Comparison of ENCODE assay signal across 16 cellular contexts in genomic region chr1:111489604-111490003, GRCh38. TPM values are rescaled to one million over a fixed set of nuclear protein-coding genes. Genes with fewer than 3 reads are reported as not detected.
DNase-seq lines count a peak whose midpoint lies in the region; ATAC-seq, FAIRE-seq and TF ChIP-seq lines count a peak whose summit lies in the region.
"Had no signal": no experiment of that assay in that cellular context is flagged by ENCODE, and none has a peak within 500 bp of the region (broad histone marks: within the 10 kb centered on the region; RNA-seq: fewer than 3 reads in every experiment).

No MANE protein-coding gene starts in this region.

- no peak overlapping the region for H3K18ac ChIP-seq in mesenchymal stem cell (ENCODE audit: low read depth in 1 of 2, low read length in 2 of 2)

- H3K9me3 ChIP-seq in mesenchymal stem cell (ENCODE audit: control insufficient read depth, low read length) (no peaks in the 10 kb centered on the region), transverse colon (no peaks in the 10 kb centered on the region)
- H3K9me3 ChIP-seq: HAP-1 had no signal

- H3K4me2 ChIP-seq in mesenchymal stem cell (ENCODE audit: low read length, poor library complexity, severe bottlenecking) = no peak overlapping the region
- H3K4me2 ChIP-seq: PC-9 had no signal

- no peak overlapping the region for H4K8ac ChIP-seq in mesenchymal stem cell (ENCODE audit: low read length)

- H3K4ac ChIP-seq in mesenchymal stem cell (ENCODE audit: low read depth in 1 of 2, low read length in 2 of 2) = no peak overlapping the region

- H3K4me1 ChIP-seq in mesenchymal stem cell (ENCODE audit: control insufficient read depth, insufficient read depth, low read depth, low read length) (no peaks in the 10 kb centered on the region), transverse colon (no peaks in the 10 kb centered on the region)
- H3K4me1 ChIP-seq: HAP-1 had no signal

- no peak overlapping the region for H2AFZ ChIP-seq in mesenchymal stem cell (ENCODE audit: low read depth, low read length)
- H2AFZ ChIP-seq: PC-9 had no signal

- H3K4me3 ChIP-seq in fibroblast of pulmonary artery (replicated peaks; ENCODE audit: low read depth, low read length) = no peak overlapping the region
- no peak overlapping the region for H3K4me3 ChIP-seq in mesenchymal stem cell (ENCODE audit: insufficient read depth in 1 of 2, low read depth in 1 of 2, low read length in 2 of 2)
- H3K4me3 ChIP-seq in transverse colon = no peak overlapping the region
- H3K4me3 ChIP-seq: HAP-1, PC-9 had no signal

- TF ChIP-seq POLR2A in transverse colon (IDR thresholded peaks at IDR 0.05) = peak; percentile 38

- H3K27ac ChIP-seq in mesenchymal stem cell (ENCODE audit: low read length, poor library complexity, severe bottlenecking) = no peak overlapping the region
- H3K27ac ChIP-seq in transverse colon = peak overlapping the region; percentile 10 to 70 (median 46)
- H3K27ac ChIP-seq: PC-9 had no signal

- no peak overlapping the region for H2BK15ac ChIP-seq in mesenchymal stem cell (ENCODE audit: low read depth, poor library complexity, severe bottlenecking)

- in situ Hi-C loops in transverse colon (cut with MboI; ENCODE audit: low pct_ligation_motif_present in 1 of 4, low pct_unique_long_range_greater_than_20kb in 1 of 4, low sequenced_read_pairs in 3 of 4) = loop anchor here (10.0 to 25.0 kb wide), 4 partner anchors 248 to 873 kb away; partner anchors contain the start of genes DDX20 (in 1 of the 4) and INKA2 (in 1 of the 4)

- H2AK5ac ChIP-seq in mesenchymal stem cell (ENCODE audit: low read length, severe bottlenecking) = no peak overlapping the region

- peaks cover 12% of the 10 kb centered on the region in 2 experiments for H3K27me3 ChIP-seq in mesenchymal stem cell (ENCODE audit: control insufficient read depth in 1 of 2, insufficient read depth in 1 of 2, low read length in 2 of 2)
- no peaks in the 10 kb centered on the region for H3K27me3 ChIP-seq in transverse colon

- no peak overlapping the region for H3K9ac ChIP-seq in mesenchymal stem cell (ENCODE audit: low read length)

- H2BK12ac ChIP-seq in mesenchymal stem cell (ENCODE audit: low read length in 2 of 2) = peak overlapping the region in 1 of 2 experiments; percentile 43

- ATAC-seq in HG03457 (IDR thresholded peaks at IDR 0.05; ENCODE audit: unreplicated experiment) = no peak
- ATAC-seq: T-helper 17 cell had no signal

- H3K36me3 ChIP-seq in mesenchymal stem cell (ENCODE audit: control insufficient read depth in 1 of 2, insufficient read depth in 2 of 2, low read depth in 1 of 2, low read length in 2 of 2) (no peaks in the 10 kb centered on the region), transverse colon (no peaks in the 10 kb centered on the region)
- H3K36me3 ChIP-seq: HAP-1 had no signal

- no peaks in the 10 kb centered on the region for H3K79me1 ChIP-seq in mesenchymal stem cell (replicated peaks; ENCODE audit: low read length, poor library complexity, severe bottlenecking)

- no peak overlapping the region for H4K91ac ChIP-seq in mesenchymal stem cell (ENCODE audit: low read length)

- no peak for TF ChIP-seq CTCF in fibroblast of pulmonary artery (IDR thresholded peaks at IDR 0.05; ENCODE audit: low read length, missing control alignments)
- TF ChIP-seq CTCF in transverse colon (IDR thresholded peaks at IDR 0.05) = no peak

- no peak overlapping the region for H2BK5ac ChIP-seq in mesenchymal stem cell (ENCODE audit: low read depth, low read length, poor library complexity, severe bottlenecking)

- H3K23ac ChIP-seq in mesenchymal stem cell (ENCODE audit: low read length in 2 of 2) = no peak overlapping the region

- no peak overlapping the region for H2BK120ac ChIP-seq in mesenchymal stem cell (ENCODE audit: low read depth, low read length)

- FAIRE-seq in frontal cortex (lab: Jason Lieb, UNC) = no peak

- WGBS in mesenchymal stem cell = 61% methylated on average over 2 of the region's 4 CpGs
- WGBS in transverse colon (ENCODE audit: low coverage in 1 of 2), 2 donors = 86% methylated on average over 4 of the region's 4 CpGs; no CpG with 5 or more reads in 1 of the 2 donors

- no peak overlapping the region for H3K14ac ChIP-seq in mesenchymal stem cell (ENCODE audit: low read length in 2 of 2)

- intact Hi-C loops in transverse colon (cut with DNase I; ENCODE audit: low total_unique reads) = no loop called here

- DNase-seq in SKM-1 (lab: John Stamatoyannopoulos, UW; ENCODE audit: unreplicated experiment) (peak; percentile 54), fibroblast of pulmonary artery (ENCODE audit: low read depth) (peak; percentile 64), mesenchymal stem cell (peak; percentile 58), transverse colon (peak; percentile 25), frontal cortex (ENCODE audit: low spot score in 2 of 2) (no peak), SK-N-DZ (ENCODE audit: low spot score) (no peak)
- DNase-seq: activated CD4-positive, alpha-beta T cell treated with anti-CD3 and anti-CD28 coated beads, Interleukin-2, amount 50 U/mL, for 48 hours; activated gamma-delta T cell treated with Interleukin-2 at 50 U/mL for 16 hours; central memory CD4-positive, alpha-beta T cell; PC-9; T-helper 17 cell had no signal

- peak; percentile 86 for TF ChIP-seq EP300 in transverse colon (IDR thresholded peaks at IDR 0.05; ENCODE audit: low read depth)

RNA-seq across cellular contexts. Expression of gene ADORA3, which starts 13.8 kb away (rescaled TPM):
- polyA plus RNA-seq in mesenchymal stem cell (2013, experiment 1 of 2) = 0.06 TPM
- not detected for polyA plus RNA-seq in mesenchymal stem cell (2013, experiment 2 of 2)
- total RNA-seq in transverse colon = 1 to 10 TPM in 2 of 4 donors, not detected in 2; 2.9 to 5.7 TPM
- 1.6 TPM for total RNA-seq in frontal cortex
- polyA plus RNA-seq in SK-N-DZ (2014; cell fraction: cytosol; rRNA removed) = not detected in 2 replicates
- not detected in 2 replicates for polyA plus RNA-seq in SK-N-DZ (2014; cell fraction: nucleus; rRNA removed)
- total RNA-seq: epithelial cell of proximal tubule, MCF 10A, PC-9, renal cortical epithelial cell, T-helper 17 cell had no signal

RNA-seq across cellular contexts. Expression of gene TMIGD3, which starts 13.8 kb away (rescaled TPM):
- polyA plus RNA-seq in mesenchymal stem cell (2013, experiment 1 of 2) = 0.14 TPM
- polyA plus RNA-seq in mesenchymal stem cell (2013, experiment 2 of 2) = 0.16 TPM
- total RNA-seq in transverse colon (under 1 TPM in 2 of 4 donors, not detected in 2; 0.27 to 0.95 TPM), frontal cortex (1.2 TPM)
- polyA plus RNA-seq in SK-N-DZ (2014; cell fraction: cytosol; rRNA removed) = not detected in 2 replicates
- polyA plus RNA-seq in SK-N-DZ (2014; cell fraction: nucleus; rRNA removed) = not detected in 2 replicates
- total RNA-seq: epithelial cell of proximal tubule, MCF 10A, PC-9, renal cortical epithelial cell, T-helper 17 cell had no signal

RNA-seq across cellular contexts. Expression of gene C1orf162, which starts 15.8 kb away (rescaled TPM):
- 0.07 TPM for polyA plus RNA-seq in mesenchymal stem cell (2013, experiment 1 of 2)
- 0.08 TPM for polyA plus RNA-seq in mesenchymal stem cell (2013, experiment 2 of 2)
- total RNA-seq in transverse colon (10 to 100 TPM in 2 of 4 donors, 1 to 10 TPM in 1, not detected in 1; 9.1 to 13.1 (median 12.9) TPM), frontal cortex (0.41 TPM)
- 0.19 TPM in 1 of 2 replicates, not detected in the other for polyA plus RNA-seq in SK-N-DZ (2014; cell fraction: cytosol; rRNA removed)
- polyA plus RNA-seq in SK-N-DZ (2014; cell fraction: nucleus; rRNA removed) = 2.4 and 3.5 TPM in 2 replicates
- total RNA-seq: epithelial cell of proximal tubule had no signal

RNA-seq across cellular contexts. Expression of gene ATP5PB, which starts 40.3 kb away (rescaled TPM):
- 268 TPM for polyA plus RNA-seq in mesenchymal stem cell (2013, experiment 1 of 2)
- 284 TPM for polyA plus RNA-seq in mesenchymal stem cell (2013, experiment 2 of 2)
- total RNA-seq in transverse colon (100 to 1,000 TPM in 2 of 4 donors, 10 to 100 TPM in 2; 60.3 to 334 (median 211) TPM), frontal cortex (254 TPM)
- polyA plus RNA-seq in SK-N-DZ (2014; cell fraction: cytosol; rRNA removed) = 352 and 364 TPM in 2 replicates
- 226 and 273 TPM in 2 replicates for polyA plus RNA-seq in SK-N-DZ (2014; cell fraction: nucleus; rRNA removed)

RNA-seq across cellular contexts. Expression of gene WDR77, which starts 40.5 kb away (rescaled TPM):
- 23.8 TPM for polyA plus RNA-seq in mesenchymal stem cell (2013, experiment 1 of 2)
- polyA plus RNA-seq in mesenchymal stem cell (2013, experiment 2 of 2) = 23.2 TPM
- 10 to 100 TPM; 10.7 to 46.0 (median 21.8) TPM for total RNA-seq in transverse colon
- total RNA-seq in frontal cortex = 20.8 TPM
- 152 and 161 TPM in 2 replicates for polyA plus RNA-seq in SK-N-DZ (2014; cell fraction: cytosol; rRNA removed)
- polyA plus RNA-seq in SK-N-DZ (2014; cell fraction: nucleus; rRNA removed) = 91.2 and 142 TPM in 2 replicates

Comparison
In these comparisons a context has a peak if more than half of its experiments do, and no peak if none do; other contexts are left out.
1. DNase-seq: peak in SKM-1 (single experiment), fibroblast of pulmonary artery (single experiment), mesenchymal stem cell (single experiment) and transverse colon (single experiment); none in frontal cortex (0 of 2) and SK-N-DZ (single experiment).